In the genomic region with DNA sequence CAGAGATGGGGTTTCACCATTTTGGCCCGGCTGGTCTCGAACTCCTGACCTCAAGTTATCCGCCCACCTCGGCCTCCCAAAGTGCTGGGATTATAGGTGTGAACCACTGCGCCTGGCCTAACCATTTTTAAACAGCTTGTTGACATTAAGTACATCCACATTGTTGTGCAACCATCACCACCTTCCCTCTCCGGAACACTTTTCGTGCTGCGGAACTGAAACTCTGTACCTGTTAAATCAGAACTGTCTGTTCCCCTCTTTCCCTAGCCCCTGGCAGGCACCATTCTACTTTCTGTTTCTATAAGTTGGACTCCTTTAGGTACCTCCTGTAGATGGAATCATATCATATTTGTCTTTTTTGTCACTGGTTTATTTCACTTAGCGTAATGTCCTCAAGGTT, we compare ENCODE assay signal across 27 cellular contexts.
"Had no signal": no experiment of that assay in that cellular context is flagged by ENCODE, and none has a peak within 500 bp of the region (broad histone marks: within the 10 kb centered on the region; RNA-seq: fewer than 3 reads in every experiment).

No MANE protein-coding gene starts in this region.

- H3K27me3 ChIP-seq: colonic mucosa, foreskin keratinocyte, gastroesophageal sphincter, right lobe of liver, tibial nerve, vagina had no signal

- H3K4me3 Mint-ChIP-seq: dendritic cell treated with granulocyte-macrophage colony-stimulating factor and Interleukin-4, amounts not matched to agents 40 ng/mL and 50 ng/mL, for 4 days; immature natural killer cell; memory B cell; natural killer cell; stimulated activated naive B cell treated with anti-CD40 and anti-IgM and Interleukin-4, amounts not matched to agents 10 μg/mL and 1 μg/mL and 100 μg/mL, for 72 hours; stimulated activated naive CD8-positive, alpha-beta T cell treated with anti-CD3 and anti-CD28 coated beads, Interleukin-15, Interleukin-2, amounts not matched to agents 100 ng/mL and 50 ng/mL, for 24 hours had no signal

- H3K4me3 ChIP-seq: colonic mucosa, esophagus muscularis mucosa, gastroesophageal sphincter, heart right ventricle, lung, right lobe of liver, thoracic aorta, tibial nerve, vagina had no signal

- H3K9me3 Mint-ChIP-seq: dendritic cell treated with granulocyte-macrophage colony-stimulating factor and Interleukin-4, amounts not matched to agents 40 ng/mL and 50 ng/mL, for 4 days; immature natural killer cell; memory B cell; natural killer cell; stimulated activated naive B cell treated with anti-CD40 and anti-IgM and Interleukin-4, amounts not matched to agents 10 μg/mL and 1 μg/mL and 100 μg/mL, for 72 hours; stimulated activated naive CD8-positive, alpha-beta T cell treated with anti-CD3 and anti-CD28 coated beads, Interleukin-15, Interleukin-2, amounts not matched to agents 100 ng/mL and 50 ng/mL, for 24 hours had no signal

- H3K27ac Mint-ChIP-seq: dendritic cell treated with granulocyte-macrophage colony-stimulating factor and Interleukin-4, amounts not matched to agents 40 ng/mL and 50 ng/mL, for 4 days; immature natural killer cell; memory B cell; natural killer cell; progenitor cell of endocrine pancreas; stimulated activated naive B cell treated with anti-CD40 and anti-IgM and Interleukin-4, amounts not matched to agents 10 μg/mL and 1 μg/mL and 100 μg/mL, for 72 hours; stimulated activated naive CD8-positive, alpha-beta T cell treated with anti-CD3 and anti-CD28 coated beads, Interleukin-15, Interleukin-2, amounts not matched to agents 100 ng/mL and 50 ng/mL, for 24 hours had no signal

- H3K27ac ChIP-seq: esophagus muscularis mucosa, foreskin keratinocyte, gastroesophageal sphincter, heart right ventricle, neutrophil, parathyroid adenoma, right lobe of liver, thoracic aorta, vagina had no signal

- H3K4me1 ChIP-seq: colonic mucosa, esophagus muscularis mucosa, foreskin keratinocyte, gastroesophageal sphincter, right lobe of liver had no signal

- H3K36me3 ChIP-seq: colonic mucosa, esophagus muscularis mucosa, gastroesophageal sphincter, heart right ventricle, neutrophil, right lobe of liver, thoracic aorta, vagina had no signal

- H3K27me3 Mint-ChIP-seq: progenitor cell of endocrine pancreas had no signal

- H3K4me1 Mint-ChIP-seq: immature natural killer cell; natural killer cell; stimulated activated naive B cell treated with anti-CD40 and anti-IgM and Interleukin-4, amounts not matched to agents 10 μg/mL and 1 μg/mL and 100 μg/mL, for 72 hours had no signal

- H3K9me3 ChIP-seq: colonic mucosa, esophagus muscularis mucosa, gastroesophageal sphincter, heart right ventricle, neutrophil, right lobe of liver, thoracic aorta, tibial nerve, vagina had no signal

- H3K36me3 Mint-ChIP-seq: natural killer cell; stimulated activated naive B cell treated with anti-CD40 and anti-IgM and Interleukin-4, amounts not matched to agents 10 μg/mL and 1 μg/mL and 100 μg/mL, for 72 hours had no signal

- ATAC-seq: foreskin keratinocyte; gastroesophageal sphincter; heart right ventricle; left ventricle myocardium superior; natural killer cell; right lobe of liver; stimulated activated naive B cell treated with anti-CD40 and anti-IgM and Interleukin-4, amounts not matched to agents 10 μg/mL and 1 μg/mL and 100 μg/mL, for 72 hours had no signal

- DNase-seq: colonic mucosa; effector CD8-positive, alpha-beta T cell; foreskin keratinocyte; heart right ventricle; hypothalamus; immature natural killer cell; islet precursor cell; kidney glomerular epithelial cell; left colon; left ventricle myocardium superior; natural killer cell; right lobe of liver; stimulated activated CD4-positive, alpha-beta T cell treated with anti-CD3 and anti-CD28 coated beads, Interleukin-15, amount 100 ng/mL, for 24 hours; stimulated activated CD4-positive, alpha-beta T cell treated with anti-CD3 and anti-CD28 coated beads, Interleukin-2, amount 100 ng/mL, for 48 hours; stimulated activated naive B cell treated with anti-CD40 and anti-IgM and Interleukin-4, amounts not matched to agents 10 μg/mL and 1 μg/mL and 100 μg/mL, for 72 hours had no signal
